7 cellular contexts compared by ENCODE assay signal in genomic region chr19:55461974-55462628, GRCh38. TPM values are rescaled to one million over a fixed set of nuclear protein-coding genes. Genes with fewer than 3 reads are reported as not detected.
DNase-seq lines count a peak whose midpoint lies in the region; TF ChIP-seq lines count a peak whose summit lies in the region.

No MANE protein-coding gene starts in this region.

- H3K36me3 Mint-ChIP-seq in chondrocyte (ENCODE audit: low read depth), result no peaks in the 10 kb centered on the region

- peak overlapping the region; percentile 89 for H3K4me3 Mint-ChIP-seq in chondrocyte (ENCODE audit: unreplicated experiment)

- no peaks in the 10 kb centered on the region for H3K9me3 ChIP-seq in mucosa of rectum (ENCODE audit: control insufficient read depth in 2 of 2, low read length in 2 of 2)

- peak overlapping the region; percentile 87 to 95 for H3K9ac ChIP-seq in mucosa of rectum (ENCODE audit: low read depth in 1 of 2, low read length in 2 of 2)

- DNase-seq in GM06990 (ENCODE audit: extremely low read depth, insufficient read length), result no peak
- no peak for DNase-seq in NB4 (ENCODE audit: low read depth)
- DNase-seq in chondrocyte (ENCODE audit: low spot score), result no peak
- no peak for DNase-seq in cerebellar cortex (ENCODE audit: low spot score)
- DNase-seq in HuH-7.5 (ENCODE audit: low spot score), result no peak
- no peak for DNase-seq in NCI-H1436 (lab: John Stamatoyannopoulos, UW)

- peak overlapping the region; percentile 90 for H3K27ac Mint-ChIP-seq in chondrocyte (ENCODE audit: unreplicated experiment)

- TF ChIP-seq CTCF in GM06990 (IDR thresholded peaks at IDR 0.05; ENCODE audit: insufficient read depth, low read length, poor library complexity, severe bottlenecking), result no peak
- TF ChIP-seq CTCF in NB4 (IDR thresholded peaks at IDR 0.05; ENCODE audit: low read depth, low read length), result no peak
- TF ChIP-seq CTCF in chondrocyte (IDR thresholded peaks at IDR 0.05), result no peak

- TF ChIP-seq POLR2A in NB4 (IDR thresholded peaks at IDR 0.05; ENCODE audit: extremely low read depth, insufficient read length), result no peak

- H3K4me1 ChIP-seq in mucosa of rectum (ENCODE audit: control insufficient read depth in 2 of 2, insufficient read depth in 2 of 2, low read length in 2 of 2), result peaks cover 7 to 12% of the 10 kb centered on the region in 2 donors

- H3K27ac ChIP-seq in mucosa of rectum (ENCODE audit: low read depth in 2 of 2, low read length in 2 of 2), result peak overlapping the region; percentile 75 to 81

- no peaks in the 10 kb centered on the region for H3K27me3 ChIP-seq in GM06990 (replicated peaks; ENCODE audit: control insufficient read depth, insufficient read depth, low read length)
- H3K27me3 ChIP-seq in mucosa of rectum (ENCODE audit: control insufficient read depth in 2 of 2, insufficient read depth in 2 of 2, low read length in 2 of 2), result peaks cover 0 to 2% of the 10 kb centered on the region in 2 donors

- H3K27me3 Mint-ChIP-seq in chondrocyte (ENCODE audit: low read depth), result peaks cover 2% of the 10 kb centered on the region

- H3K36me3 ChIP-seq in GM06990 (ENCODE audit: control insufficient read depth, insufficient read depth, low read length) (no peaks in the 10 kb centered on the region; the same call in 1 of the 2 replicates), mucosa of rectum (ENCODE audit: control insufficient read depth in 2 of 2, insufficient read depth in 2 of 2, low read length in 2 of 2) (no peaks in the 10 kb centered on the region)

- H3K9me3 Mint-ChIP-seq in chondrocyte (ENCODE audit: low read depth), result no peaks in the 10 kb centered on the region

- peak overlapping the region; percentile 69 for H3K4me3 ChIP-seq in GM06990 (replicated peaks; ENCODE audit: low read depth, low read length)
- H3K4me3 ChIP-seq in NB4 (ENCODE audit: low read depth, low read length), result peak overlapping the region; percentile 48
- peak overlapping the region; percentile 81 to 90 for H3K4me3 ChIP-seq in mucosa of rectum (ENCODE audit: low read length in 2 of 2)

- H3K4me1 Mint-ChIP-seq in chondrocyte (ENCODE audit: low read depth), result peaks cover 30% of the 10 kb centered on the region

RNA-seq across cellular contexts. Expression of gene ISOC2, which starts 0.7 kb away (rescaled TPM):
- total RNA-seq in chondrocyte, result 39.8 to 47.2 TPM (median 39.8 TPM) in 3 replicates

RNA-seq across cellular contexts. Expression of gene C19orf85, which starts 2.5 kb away (rescaled TPM):
- total RNA-seq in chondrocyte, result not detected in 3 replicates

RNA-seq across cellular contexts. Expression of gene ZNF628, which starts 14.3 kb away (rescaled TPM):
- total RNA-seq in chondrocyte, result 9.1 to 9.7 TPM (median 9.4 TPM) in 3 replicates

RNA-seq across cellular contexts. Expression of gene SHISA7, which starts 19.0 kb away (rescaled TPM):
- not detected in 3 replicates for total RNA-seq in chondrocyte

RNA-seq across cellular contexts. Expression of gene NAT14, which starts 22.9 kb away (rescaled TPM):
- 32.1 to 50.0 TPM (median 33.1 TPM) in 3 replicates for total RNA-seq in chondrocyte
